9 cellular contexts compared by ENCODE assay signal in genomic region chr2:170180031-170180566, GRCh38. TPM values are rescaled to one million over a fixed set of nuclear protein-coding genes. Genes with fewer than 3 reads are reported as not detected.
DNase-seq lines count a peak whose midpoint lies in the region; ATAC-seq and TF ChIP-seq lines count a peak whose summit lies in the region.
"Had no signal": no experiment of that assay in that cellular context is flagged by ENCODE, and none has a peak within 500 bp of the region (broad histone marks: within the 10 kb centered on the region; RNA-seq: fewer than 3 reads in every experiment).

No MANE protein-coding gene starts in this region.

- no peak for TF ChIP-seq POLR2A in uterus (IDR thresholded peaks at IDR 0.05)

- DNase-seq in mesendoderm, result no peak
- DNase-seq in uterus, result no peak
- no peak for DNase-seq in KG1 (lab: John Stamatoyannopoulos, UW)
- no peak for DNase-seq in NCI-H1436 (lab: John Stamatoyannopoulos, UW)
- DNase-seq: activated naive CD4-positive, alpha-beta T cell treated with anti-CD3 and anti-CD28 coated beads, Interleukin-2, amount 10 ng/mL, durations not matched to agents 7 days and 5 days had no signal

- H3K4me2 ChIP-seq in Loucy (ENCODE audit: low read depth, low read length, poor library complexity, severe bottlenecking) (no peak overlapping the region), mesendoderm (ENCODE audit: low read length) (no peak overlapping the region)

- H3K36me3 Mint-ChIP-seq in nephron (ENCODE audit: low read depth), result no peaks in the 10 kb centered on the region
- H3K36me3 Mint-ChIP-seq: activated naive CD4-positive, alpha-beta T cell treated with anti-CD3 and anti-CD28 coated beads, Interleukin-2, amount 10 ng/mL, durations not matched to agents 7 days and 5 days had no signal

- H3F3A ChIP-seq in Loucy (ENCODE audit: low read depth), result no peaks in the 10 kb centered on the region

- no peak overlapping the region for H3K56ac ChIP-seq in mesendoderm (ENCODE audit: low read length)

- no peak overlapping the region for H4K5ac ChIP-seq in mesendoderm (ENCODE audit: low read length)

- no peaks in the 10 kb centered on the region for H3K36me3 ChIP-seq in Loucy (ENCODE audit: insufficient read depth, low read length)
- no peaks in the 10 kb centered on the region for H3K36me3 ChIP-seq in mesendoderm (ENCODE audit: control insufficient read depth, insufficient read depth, low read length)
- no peaks in the 10 kb centered on the region for H3K36me3 ChIP-seq in uterus

- H3K27ac ChIP-seq in mesendoderm (ENCODE audit: low read depth, low read length), result no peak overlapping the region
- no peak overlapping the region for H3K27ac ChIP-seq in uterus

- peak overlapping the region in 1 of 3 experiments; percentile 18 for H3K4me3 Mint-ChIP-seq in nephron
- H3K4me3 Mint-ChIP-seq: activated naive CD4-positive, alpha-beta T cell treated with anti-CD3 and anti-CD28 coated beads, Interleukin-2, amount 10 ng/mL, durations not matched to agents 7 days and 5 days had no signal

- no peak overlapping the region for H2BK5ac ChIP-seq in mesendoderm (ENCODE audit: low read length)

- H4K8ac ChIP-seq in mesendoderm (ENCODE audit: low read depth, low read length), result no peak overlapping the region

- H3K4ac ChIP-seq in mesendoderm (ENCODE audit: low read depth, low read length), result no peak overlapping the region

- no peaks in the 10 kb centered on the region for H4K20me1 ChIP-seq in Loucy (ENCODE audit: insufficient read depth, low read length, poor library complexity, severe bottlenecking)

- TF ChIP-seq CTCF in Loucy (conservative IDR thresholded peaks at IDR 0.05; ENCODE audit: low read length), result no peak
- no peak for TF ChIP-seq CTCF in nephron (IDR thresholded peaks at IDR 0.05; ENCODE audit: unreplicated experiment in 3 of 3)
- no peak for TF ChIP-seq CTCF in uterus (IDR thresholded peaks at IDR 0.05)

- no peak overlapping the region for H3K23ac ChIP-seq in mesendoderm (ENCODE audit: low read length)

- no peaks in the 10 kb centered on the region for H3K27me3 Mint-ChIP-seq in nephron (ENCODE audit: low read depth)
- H3K27me3 Mint-ChIP-seq: activated naive CD4-positive, alpha-beta T cell treated with anti-CD3 and anti-CD28 coated beads, Interleukin-2, amount 10 ng/mL, durations not matched to agents 7 days and 5 days had no signal

- H2BK15ac ChIP-seq in mesendoderm (replicated peaks; ENCODE audit: low read depth), result no peak overlapping the region

- H3K9ac ChIP-seq in Loucy (ENCODE audit: low read depth, low read length, poor library complexity, severe bottlenecking), result no peak overlapping the region
- no peak overlapping the region for H3K9ac ChIP-seq in mesendoderm (ENCODE audit: low read length)

- no peak overlapping the region for H2BK120ac ChIP-seq in mesendoderm (ENCODE audit: low read depth, low read length)

- no peaks in the 10 kb centered on the region for H3K79me2 ChIP-seq in Loucy (ENCODE audit: insufficient read depth, low read length)
- no peaks in the 10 kb centered on the region for H3K79me2 ChIP-seq in mesendoderm (ENCODE audit: control insufficient read depth, insufficient read depth, low read length)

- H3K79me1 ChIP-seq in mesendoderm (ENCODE audit: low read length), result no peaks in the 10 kb centered on the region

- peak overlapping the region; percentile 90 to 97 (median 93) for H3K27ac Mint-ChIP-seq in nephron
- H3K27ac Mint-ChIP-seq: activated naive CD4-positive, alpha-beta T cell treated with anti-CD3 and anti-CD28 coated beads, Interleukin-2, amount 10 ng/mL, durations not matched to agents 7 days and 5 days had no signal

- no peaks in the 10 kb centered on the region for H3K9me2 ChIP-seq in Loucy (replicated peaks; ENCODE audit: low read depth, low read length)

- H3K9me3 Mint-ChIP-seq in nephron, result peaks cover 8% of the 10 kb centered on the region
- H3K9me3 Mint-ChIP-seq: activated naive CD4-positive, alpha-beta T cell treated with anti-CD3 and anti-CD28 coated beads, Interleukin-2, amount 10 ng/mL, durations not matched to agents 7 days and 5 days had no signal

- no peaks in the 10 kb centered on the region for H3K27me3 ChIP-seq in Loucy (ENCODE audit: insufficient read depth, low read length, poor library complexity, severe bottlenecking)
- H3K27me3 ChIP-seq in mesendoderm (ENCODE audit: insufficient read depth, low read length, poor library complexity), result no peaks in the 10 kb centered on the region
- no peaks in the 10 kb centered on the region for H3K27me3 ChIP-seq in uterus

- H3K18ac ChIP-seq in mesendoderm (ENCODE audit: low read length), result no peak overlapping the region

- peaks cover 6% of the 10 kb centered on the region for H3K4me1 Mint-ChIP-seq in nephron
- H3K4me1 Mint-ChIP-seq: activated naive CD4-positive, alpha-beta T cell treated with anti-CD3 and anti-CD28 coated beads, Interleukin-2, amount 10 ng/mL, durations not matched to agents 7 days and 5 days had no signal

- no CpG with 5 or more reads among the region's 3 CpGs for WGBS in mesendoderm (ENCODE audit: extremely low coverage, insufficient coverage, low lambda C conversion rate)

- no peak overlapping the region for H2AK5ac ChIP-seq in mesendoderm (ENCODE audit: low read length)

- H2AFZ ChIP-seq in Loucy (ENCODE audit: low read length), result peak overlapping the region; percentile 60

- H3K9me3 ChIP-seq in Loucy (ENCODE audit: insufficient read depth, low read depth, low read length) (0 out of 2 replicates have a peak, but pooled peaks cover 2% of the 10 kb centered on the region), uterus (no peaks in the 10 kb centered on the region)

- intact Hi-C loops in uterus (cut with DNase I; ENCODE audit: low total_unique reads), result no loop called here

- ATAC-seq in GM19035 (IDR thresholded peaks at IDR 0.05; ENCODE audit: unreplicated experiment) (peak; percentile 72), HG02759 (IDR thresholded peaks at IDR 0.05; ENCODE audit: unreplicated experiment) (peak; percentile 73)

- no peaks in the 10 kb centered on the region for H3K4me1 ChIP-seq in Loucy (ENCODE audit: insufficient read depth, low read length, poor library complexity, severe bottlenecking)
- H3K4me1 ChIP-seq in mesendoderm (ENCODE audit: control insufficient read depth, low read depth, low read length), result peaks cover 6% of the 10 kb centered on the region
- no peaks in the 10 kb centered on the region for H3K4me1 ChIP-seq in uterus

- H3K4me3 ChIP-seq in Loucy (ENCODE audit: low read length, poor library complexity, severe bottlenecking), result no peak overlapping the region
- H3K4me3 ChIP-seq in mesendoderm (ENCODE audit: low read length), result no peak overlapping the region
- H3K4me3 ChIP-seq in uterus, result no peak overlapping the region

RNA-seq across cellular contexts. Expression of gene MYO3B, which starts 2.2 kb away (rescaled TPM):
- polyA plus RNA-seq in mesendoderm (2013, experiment 1 of 2), result 1.2 TPM
- 1.1 TPM for polyA plus RNA-seq in mesendoderm (2013, experiment 2 of 2)
- 1 to 10 TPM in 1 of 4 donors, under 1 TPM in 1, not detected in 2; 0.09 to 9.1 TPM for total RNA-seq in uterus
